Comparison of ENCODE assay signal across 1 cellular context in genomic region chr10:78972160-78972946, GRCh38.
A peak's percentile ranks its signal among the peaks of the same experiment; 100 is the strongest.
TF ChIP-seq lines count a peak whose summit lies in the region.

No MANE protein-coding gene starts in this region.

TF ChIP-seq in HepG2, 621 proteins besides CTCF, POLR2A, EP300 and RAD21 (continued from another document):
- TF ChIP-seq ZNF580 (CRISPR knock-in tag; IDR thresholded peaks at IDR 0.05; ENCODE audit: borderline replicate concordance, low read depth) (0 out of 2 replicates have a peak, but pooled peaks have one; percentile 65), ZFP37 (CRISPR knock-in tag; IDR thresholded peaks at IDR 0.05; ENCODE audit: borderline replicate concordance) (peak; percentile 16; the same call in 1 of the 2 replicates), HNRNPLL (IDR thresholded peaks at IDR 0.05; ENCODE audit: low read depth, low read length, poor library complexity, severe bottlenecking) (no peak), ZNF512B (CRISPR knock-in tag; IDR thresholded peaks at IDR 0.05; ENCODE audit: borderline replicate concordance) (0 out of 2 replicates have a peak, but pooled peaks have one; percentile 42), ZNF235 (CRISPR knock-in tag; IDR thresholded peaks at IDR 0.05; ENCODE audit: borderline replicate concordance) (0 out of 2 replicates have a peak, but pooled peaks have one; percentile 8), ZNF280D (CRISPR knock-in tag; IDR thresholded peaks at IDR 0.05) (no peak), ZNF639 (CRISPR knock-in tag; conservative IDR thresholded peaks at IDR 0.05) (no peak), POLR2AphosphoS5 (IDR thresholded peaks at IDR 0.05; ENCODE audit: low read depth, low read length) (peak; percentile 13), NFIC (IDR thresholded peaks at IDR 0.05; ENCODE audit: low read length) (no peak), ZBTB34 (CRISPR knock-in tag; IDR thresholded peaks at IDR 0.05) (0 out of 2 replicates have a peak, but pooled peaks have one; percentile 9), ELF1 (CRISPR knock-in tag; IDR thresholded peaks at IDR 0.05) (peak; percentile 2), MIER3 (CRISPR knock-in tag; IDR thresholded peaks at IDR 0.05; ENCODE audit: borderline replicate concordance) (peak; percentile 63; the same call in 1 of the 2 replicates), ZNF710 (CRISPR knock-in tag; IDR thresholded peaks at IDR 0.05; ENCODE audit: borderline replicate concordance) (0 out of 2 replicates have a peak, but pooled peaks have one; percentile 46), MED1 (CRISPR knock-in tag; IDR thresholded peaks at IDR 0.05) (peak; percentile 67), MYPOP (CRISPR knock-in tag; IDR thresholded peaks at IDR 0.05) (no peak), U2AF2 (IDR thresholded peaks at IDR 0.05; ENCODE audit: low read depth, low read length) (0 out of 2 replicates have a peak, but pooled peaks have one; percentile 53), MIER2 (CRISPR knock-in tag; IDR thresholded peaks at IDR 0.05) (peak; percentile 8; the same call in 1 of the 2 replicates), RXRA (CRISPR knock-in tag; IDR thresholded peaks at IDR 0.05) (peak; percentile 90), HIVEP1 (CRISPR knock-in tag; IDR thresholded peaks at IDR 0.05) (no peak), POLR2G (IDR thresholded peaks at IDR 0.05; ENCODE audit: low read depth, low read length) (peak; percentile 68; the same call in 1 of the 2 replicates), ZNF670 (CRISPR knock-in tag; IDR thresholded peaks at IDR 0.05; ENCODE audit: borderline replicate concordance) (no peak; the same call in 1 of the 2 replicates), NFRKB (IDR thresholded peaks at IDR 0.05) (no peak), ZBTB38 (CRISPR knock-in tag; IDR thresholded peaks at IDR 0.05) (0 out of 2 replicates have a peak, but pooled peaks have one; percentile 36), CREBL2 (CRISPR knock-in tag; IDR thresholded peaks at IDR 0.05; ENCODE audit: borderline replicate concordance) (no peak), HDAC6 (IDR thresholded peaks at IDR 0.05; ENCODE audit: low read depth, low read length) (no peak), RFXAP (CRISPR knock-in tag; IDR thresholded peaks at IDR 0.05; ENCODE audit: borderline replicate concordance) (0 out of 2 replicates have a peak, but pooled peaks have one; percentile 21), ZNF124 (CRISPR knock-in tag; IDR thresholded peaks at IDR 0.05) (peak; percentile 77; the same call in 1 of the 2 replicates), MTF2 (CRISPR knock-in tag; IDR thresholded peaks at IDR 0.05; ENCODE audit: borderline replicate concordance) (no peak), ZNF713 (CRISPR knock-in tag; IDR thresholded peaks at IDR 0.05) (no peak), MLX (CRISPR knock-in tag; IDR thresholded peaks at IDR 0.05) (peak; percentile 40; the same call in 1 of the 2 replicates), TOE1 (CRISPR knock-in tag; IDR thresholded peaks at IDR 0.05) (0 out of 2 replicates have a peak, but pooled peaks have one; percentile 44), AHDC1 (CRISPR knock-in tag; IDR thresholded peaks at IDR 0.05; ENCODE audit: borderline replicate concordance) (peak; percentile 65; the same call in 1 of the 2 replicates), SAFB2 (CRISPR knock-in tag; IDR thresholded peaks at IDR 0.05; ENCODE audit: borderline replicate concordance, low read depth) (no peak), ZSCAN12 (CRISPR knock-in tag; IDR thresholded peaks at IDR 0.05) (no peak), ZNF460 (CRISPR knock-in tag; IDR thresholded peaks at IDR 0.05; ENCODE audit: borderline replicate concordance) (no peak), SP5 (CRISPR knock-in tag; IDR thresholded peaks at IDR 0.05; ENCODE audit: borderline replicate concordance, low read depth) (peak; percentile 65; the same call in 1 of the 2 replicates), ZBTB3 (CRISPR knock-in tag; IDR thresholded peaks at IDR 0.05; ENCODE audit: borderline replicate concordance, low read depth) (no peak), ZEB1 (IDR thresholded peaks at IDR 0.05; ENCODE audit: insufficient replicate concordance, low read depth) (no peak)
